1 cellular context compared by ENCODE assay signal in the genomic region with DNA sequence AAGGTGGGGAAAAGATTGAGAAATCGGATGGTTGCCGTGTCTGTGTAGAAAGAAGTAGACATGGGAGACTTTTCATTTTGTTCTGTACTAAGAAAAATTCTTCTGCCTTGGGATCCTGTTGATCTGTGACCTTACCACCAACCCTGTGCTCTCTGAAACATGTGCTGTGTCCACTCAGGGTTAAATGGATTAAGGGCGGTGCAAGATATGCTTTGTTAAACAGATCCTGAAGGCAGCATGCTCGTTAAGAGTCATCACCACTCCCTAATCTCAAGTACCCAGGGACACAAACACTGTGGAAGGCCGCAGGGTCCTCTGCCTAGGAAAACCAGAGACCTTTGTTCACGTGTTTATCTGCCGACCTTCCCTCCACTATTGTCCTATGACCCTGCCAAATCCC.
TF ChIP-seq lines count a peak whose summit lies in the region.
"Not testable (repeated sequence)": the region's sequence is repeated elsewhere in the genome, so short reads cannot be mapped to it uniquely, and the experiment has no call there.

No MANE protein-coding gene starts in this region.

TF ChIP-seq in K562, 482 proteins besides CTCF, POLR2A, EP300 and RAD21 (continued from another document and continues in another):
- TF ChIP-seq, protein P1, sequence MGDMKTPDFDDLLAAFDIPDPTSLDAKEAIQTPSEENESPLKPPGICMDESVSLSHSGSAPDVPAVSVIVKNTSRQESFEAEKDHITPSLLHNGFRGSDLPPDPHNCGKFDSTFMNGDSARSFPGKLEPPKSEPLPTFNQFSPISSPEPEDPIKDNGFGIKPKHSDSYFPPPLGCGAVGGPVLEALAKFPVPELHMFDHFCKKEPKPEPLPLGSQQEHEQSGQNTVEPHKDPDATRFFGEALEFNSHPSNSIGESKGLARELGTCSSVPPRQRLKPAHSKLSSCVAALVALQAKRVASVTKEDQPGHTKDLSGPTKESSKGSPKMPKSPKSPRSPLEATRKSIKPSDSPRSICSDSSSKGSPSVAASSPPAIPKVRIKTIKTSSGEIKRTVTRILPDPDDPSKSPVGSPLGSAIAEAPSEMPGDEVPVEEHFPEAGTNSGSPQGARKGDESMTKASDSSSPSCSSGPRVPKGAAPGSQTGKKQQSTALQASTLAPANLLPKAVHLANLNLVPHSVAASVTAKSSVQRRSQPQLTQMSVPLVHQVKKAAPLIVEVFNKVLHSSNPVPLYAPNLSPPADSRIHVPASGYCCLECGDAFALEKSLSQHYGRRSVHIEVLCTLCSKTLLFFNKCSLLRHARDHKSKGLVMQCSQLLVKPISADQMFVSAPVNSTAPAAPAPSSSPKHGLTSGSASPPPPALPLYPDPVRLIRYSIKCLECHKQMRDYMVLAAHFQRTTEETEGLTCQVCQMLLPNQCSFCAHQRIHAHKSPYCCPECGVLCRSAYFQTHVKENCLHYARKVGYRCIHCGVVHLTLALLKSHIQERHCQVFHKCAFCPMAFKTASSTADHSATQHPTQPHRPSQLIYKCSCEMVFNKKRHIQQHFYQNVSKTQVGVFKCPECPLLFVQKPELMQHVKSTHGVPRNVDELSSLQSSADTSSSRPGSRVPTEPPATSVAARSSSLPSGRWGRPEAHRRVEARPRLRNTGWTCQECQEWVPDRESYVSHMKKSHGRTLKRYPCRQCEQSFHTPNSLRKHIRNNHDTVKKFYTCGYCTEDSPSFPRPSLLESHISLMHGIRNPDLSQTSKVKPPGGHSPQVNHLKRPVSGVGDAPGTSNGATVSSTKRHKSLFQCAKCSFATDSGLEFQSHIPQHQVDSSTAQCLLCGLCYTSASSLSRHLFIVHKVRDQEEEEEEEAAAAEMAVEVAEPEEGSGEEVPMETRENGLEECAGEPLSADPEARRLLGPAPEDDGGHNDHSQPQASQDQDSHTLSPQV (IDR thresholded peaks at IDR 0.05): peak; percentile 81
- TF ChIP-seq CTBP1 (IDR thresholded peaks at IDR 0.05; ENCODE audit: borderline replicate concordance): 0 out of 2 replicates have a peak, but pooled peaks have one; percentile 12
- TF ChIP-seq FOXK2 (conservative IDR thresholded peaks at IDR 0.05 in 1 of 2, IDR thresholded peaks at IDR 0.05 in 1 of 2; ENCODE audit: low read depth in 2 of 2): peak; percentile 34 to 51; a peak in 2 of 4 replicates
- TF ChIP-seq, protein P2, sequence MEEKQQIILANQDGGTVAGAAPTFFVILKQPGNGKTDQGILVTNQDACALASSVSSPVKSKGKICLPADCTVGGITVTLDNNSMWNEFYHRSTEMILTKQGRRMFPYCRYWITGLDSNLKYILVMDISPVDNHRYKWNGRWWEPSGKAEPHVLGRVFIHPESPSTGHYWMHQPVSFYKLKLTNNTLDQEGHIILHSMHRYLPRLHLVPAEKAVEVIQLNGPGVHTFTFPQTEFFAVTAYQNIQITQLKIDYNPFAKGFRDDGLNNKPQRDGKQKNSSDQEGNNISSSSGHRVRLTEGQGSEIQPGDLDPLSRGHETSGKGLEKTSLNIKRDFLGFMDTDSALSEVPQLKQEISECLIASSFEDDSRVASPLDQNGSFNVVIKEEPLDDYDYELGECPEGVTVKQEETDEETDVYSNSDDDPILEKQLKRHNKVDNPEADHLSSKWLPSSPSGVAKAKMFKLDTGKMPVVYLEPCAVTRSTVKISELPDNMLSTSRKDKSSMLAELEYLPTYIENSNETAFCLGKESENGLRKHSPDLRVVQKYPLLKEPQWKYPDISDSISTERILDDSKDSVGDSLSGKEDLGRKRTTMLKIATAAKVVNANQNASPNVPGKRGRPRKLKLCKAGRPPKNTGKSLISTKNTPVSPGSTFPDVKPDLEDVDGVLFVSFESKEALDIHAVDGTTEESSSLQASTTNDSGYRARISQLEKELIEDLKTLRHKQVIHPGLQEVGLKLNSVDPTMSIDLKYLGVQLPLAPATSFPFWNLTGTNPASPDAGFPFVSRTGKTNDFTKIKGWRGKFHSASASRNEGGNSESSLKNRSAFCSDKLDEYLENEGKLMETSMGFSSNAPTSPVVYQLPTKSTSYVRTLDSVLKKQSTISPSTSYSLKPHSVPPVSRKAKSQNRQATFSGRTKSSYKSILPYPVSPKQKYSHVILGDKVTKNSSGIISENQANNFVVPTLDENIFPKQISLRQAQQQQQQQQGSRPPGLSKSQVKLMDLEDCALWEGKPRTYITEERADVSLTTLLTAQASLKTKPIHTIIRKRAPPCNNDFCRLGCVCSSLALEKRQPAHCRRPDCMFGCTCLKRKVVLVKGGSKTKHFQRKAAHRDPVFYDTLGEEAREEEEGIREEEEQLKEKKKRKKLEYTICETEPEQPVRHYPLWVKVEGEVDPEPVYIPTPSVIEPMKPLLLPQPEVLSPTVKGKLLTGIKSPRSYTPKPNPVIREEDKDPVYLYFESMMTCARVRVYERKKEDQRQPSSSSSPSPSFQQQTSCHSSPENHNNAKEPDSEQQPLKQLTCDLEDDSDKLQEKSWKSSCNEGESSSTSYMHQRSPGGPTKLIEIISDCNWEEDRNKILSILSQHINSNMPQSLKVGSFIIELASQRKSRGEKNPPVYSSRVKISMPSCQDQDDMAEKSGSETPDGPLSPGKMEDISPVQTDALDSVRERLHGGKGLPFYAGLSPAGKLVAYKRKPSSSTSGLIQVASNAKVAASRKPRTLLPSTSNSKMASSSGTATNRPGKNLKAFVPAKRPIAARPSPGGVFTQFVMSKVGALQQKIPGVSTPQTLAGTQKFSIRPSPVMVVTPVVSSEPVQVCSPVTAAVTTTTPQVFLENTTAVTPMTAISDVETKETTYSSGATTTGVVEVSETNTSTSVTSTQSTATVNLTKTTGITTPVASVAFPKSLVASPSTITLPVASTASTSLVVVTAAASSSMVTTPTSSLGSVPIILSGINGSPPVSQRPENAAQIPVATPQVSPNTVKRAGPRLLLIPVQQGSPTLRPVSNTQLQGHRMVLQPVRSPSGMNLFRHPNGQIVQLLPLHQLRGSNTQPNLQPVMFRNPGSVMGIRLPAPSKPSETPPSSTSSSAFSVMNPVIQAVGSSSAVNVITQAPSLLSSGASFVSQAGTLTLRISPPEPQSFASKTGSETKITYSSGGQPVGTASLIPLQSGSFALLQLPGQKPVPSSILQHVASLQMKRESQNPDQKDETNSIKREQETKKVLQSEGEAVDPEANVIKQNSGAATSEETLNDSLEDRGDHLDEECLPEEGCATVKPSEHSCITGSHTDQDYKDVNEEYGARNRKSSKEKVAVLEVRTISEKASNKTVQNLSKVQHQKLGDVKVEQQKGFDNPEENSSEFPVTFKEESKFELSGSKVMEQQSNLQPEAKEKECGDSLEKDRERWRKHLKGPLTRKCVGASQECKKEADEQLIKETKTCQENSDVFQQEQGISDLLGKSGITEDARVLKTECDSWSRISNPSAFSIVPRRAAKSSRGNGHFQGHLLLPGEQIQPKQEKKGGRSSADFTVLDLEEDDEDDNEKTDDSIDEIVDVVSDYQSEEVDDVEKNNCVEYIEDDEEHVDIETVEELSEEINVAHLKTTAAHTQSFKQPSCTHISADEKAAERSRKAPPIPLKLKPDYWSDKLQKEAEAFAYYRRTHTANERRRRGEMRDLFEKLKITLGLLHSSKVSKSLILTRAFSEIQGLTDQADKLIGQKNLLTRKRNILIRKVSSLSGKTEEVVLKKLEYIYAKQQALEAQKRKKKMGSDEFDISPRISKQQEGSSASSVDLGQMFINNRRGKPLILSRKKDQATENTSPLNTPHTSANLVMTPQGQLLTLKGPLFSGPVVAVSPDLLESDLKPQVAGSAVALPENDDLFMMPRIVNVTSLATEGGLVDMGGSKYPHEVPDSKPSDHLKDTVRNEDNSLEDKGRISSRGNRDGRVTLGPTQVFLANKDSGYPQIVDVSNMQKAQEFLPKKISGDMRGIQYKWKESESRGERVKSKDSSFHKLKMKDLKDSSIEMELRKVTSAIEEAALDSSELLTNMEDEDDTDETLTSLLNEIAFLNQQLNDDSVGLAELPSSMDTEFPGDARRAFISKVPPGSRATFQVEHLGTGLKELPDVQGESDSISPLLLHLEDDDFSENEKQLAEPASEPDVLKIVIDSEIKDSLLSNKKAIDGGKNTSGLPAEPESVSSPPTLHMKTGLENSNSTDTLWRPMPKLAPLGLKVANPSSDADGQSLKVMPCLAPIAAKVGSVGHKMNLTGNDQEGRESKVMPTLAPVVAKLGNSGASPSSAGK (IDR thresholded peaks at IDR 0.05): peak; percentile 75
- peak in 1 of 2 experiments; percentile 77; a peak in 1 of 4 replicates for TF ChIP-seq HDAC1 (IDR thresholded peaks at IDR 0.05)
- peak; percentile 91 for TF ChIP-seq CBFA2T2 (conservative IDR thresholded peaks at IDR 0.05)
- TF ChIP-seq CBFA2T3 (IDR thresholded peaks at IDR 0.05): peak; percentile 93
- peak; percentile 22; the same call in 1 of the 2 replicates for TF ChIP-seq FOXM1 (IDR thresholded peaks at IDR 0.05; ENCODE audit: low read depth)
- TF ChIP-seq FOXM1 (CRISPR knock-in tag; IDR thresholded peaks at IDR 0.05; ENCODE audit: low read depth): not testable (repeated sequence)
- TF ChIP-seq SMARCA4 (IDR thresholded peaks at IDR 0.05): peak; percentile 75
- peak; percentile 89 for TF ChIP-seq ARID1B (IDR thresholded peaks at IDR 0.05)
- peak; percentile 40; the same call in 1 of the 2 replicates for TF ChIP-seq ZFX (CRISPR knock-in tag; IDR thresholded peaks at IDR 0.05)
- TF ChIP-seq EP400 (IDR thresholded peaks at IDR 0.05): peak; percentile 68
- TF ChIP-seq, protein P3, sequence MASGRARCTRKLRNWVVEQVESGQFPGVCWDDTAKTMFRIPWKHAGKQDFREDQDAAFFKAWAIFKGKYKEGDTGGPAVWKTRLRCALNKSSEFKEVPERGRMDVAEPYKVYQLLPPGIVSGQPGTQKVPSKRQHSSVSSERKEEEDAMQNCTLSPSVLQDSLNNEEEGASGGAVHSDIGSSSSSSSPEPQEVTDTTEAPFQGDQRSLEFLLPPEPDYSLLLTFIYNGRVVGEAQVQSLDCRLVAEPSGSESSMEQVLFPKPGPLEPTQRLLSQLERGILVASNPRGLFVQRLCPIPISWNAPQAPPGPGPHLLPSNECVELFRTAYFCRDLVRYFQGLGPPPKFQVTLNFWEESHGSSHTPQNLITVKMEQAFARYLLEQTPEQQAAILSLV (tag; IDR thresholded peaks at IDR 0.05): 0 out of 2 replicates have a peak, but pooled peaks have one; percentile 12
- 0 out of 2 replicates have a peak, but pooled peaks have one; percentile 15 for TF ChIP-seq FOSL1 (tag; conservative IDR thresholded peaks at IDR 0.05)
- TF ChIP-seq CC2D1A (IDR thresholded peaks at IDR 0.05): peak; percentile 96; the same call in 1 of the 2 replicates
- peak; percentile 54 for TF ChIP-seq NR2C1 (IDR thresholded peaks at IDR 0.05)
- peak; percentile 24; the same call in 1 of the 2 replicates for TF ChIP-seq NR2C1 (tag; IDR thresholded peaks at IDR 0.05)
- peak; percentile 12; the same call in 1 of the 2 replicates for TF ChIP-seq ATF7 (IDR thresholded peaks at IDR 0.05)
- peak; percentile 35; the same call in 1 of the 2 replicates for TF ChIP-seq CXXC5 (CRISPR knock-in tag; IDR thresholded peaks at IDR 0.05)
- TF ChIP-seq GATA2 (CRISPR knock-in tag; IDR thresholded peaks at IDR 0.05): peak; percentile 39; the same call in 1 of the 2 replicates
- peak; percentile 86 for TF ChIP-seq DPF2 (IDR thresholded peaks at IDR 0.05)
- TF ChIP-seq NONO (IDR thresholded peaks at IDR 0.05; ENCODE audit: low read depth in 2 of 2, low read length in 1 of 2): 0 out of 4 replicates have a peak, but pooled peaks of 1 of the 2 experiments have one; percentile 25
- TF ChIP-seq L3MBTL2 (IDR thresholded peaks at IDR 0.05): peak; percentile 73
- peak; percentile 33; the same call in 1 of the 2 replicates for TF ChIP-seq CEBPB (tag; IDR thresholded peaks at IDR 0.05)
- TF ChIP-seq, protein P4, sequence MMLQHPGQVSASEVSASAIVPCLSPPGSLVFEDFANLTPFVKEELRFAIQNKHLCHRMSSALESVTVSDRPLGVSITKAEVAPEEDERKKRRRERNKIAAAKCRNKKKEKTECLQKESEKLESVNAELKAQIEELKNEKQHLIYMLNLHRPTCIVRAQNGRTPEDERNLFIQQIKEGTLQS (IDR thresholded peaks at IDR 0.05): peak; percentile 46; the same call in 1 of the 2 replicates
- TF ChIP-seq, protein P4 (CRISPR knock-in tag; conservative IDR thresholded peaks at IDR 0.05): not testable (repeated sequence)
- TF ChIP-seq MAZ (CRISPR knock-in tag; conservative IDR thresholded peaks at IDR 0.05 in 1 of 2, IDR thresholded peaks at IDR 0.05 in 1 of 2): peak in 1 of 2 experiments; percentile 15; a peak in 1 of 4 replicates
- TF ChIP-seq NFIC (IDR thresholded peaks at IDR 0.05): peak; percentile 74
- peak; percentile 83 for TF ChIP-seq TCF3 (CRISPR knock-in tag; IDR thresholded peaks at IDR 0.05)
- TF ChIP-seq, protein P5, sequence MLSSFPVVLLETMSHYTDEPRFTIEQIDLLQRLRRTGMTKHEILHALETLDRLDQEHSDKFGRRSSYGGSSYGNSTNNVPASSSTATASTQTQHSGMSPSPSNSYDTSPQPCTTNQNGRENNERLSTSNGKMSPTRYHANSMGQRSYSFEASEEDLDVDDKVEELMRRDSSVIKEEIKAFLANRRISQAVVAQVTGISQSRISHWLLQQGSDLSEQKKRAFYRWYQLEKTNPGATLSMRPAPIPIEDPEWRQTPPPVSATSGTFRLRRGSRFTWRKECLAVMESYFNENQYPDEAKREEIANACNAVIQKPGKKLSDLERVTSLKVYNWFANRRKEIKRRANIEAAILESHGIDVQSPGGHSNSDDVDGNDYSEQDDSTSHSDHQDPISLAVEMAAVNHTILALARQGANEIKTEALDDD (IDR thresholded peaks at IDR 0.05): peak; percentile 88
- peak; percentile 19; the same call in 1 of the 2 replicates for TF ChIP-seq ESRRA (IDR thresholded peaks at IDR 0.05; ENCODE audit: borderline replicate concordance, low read depth)
- TF ChIP-seq, protein P6, sequence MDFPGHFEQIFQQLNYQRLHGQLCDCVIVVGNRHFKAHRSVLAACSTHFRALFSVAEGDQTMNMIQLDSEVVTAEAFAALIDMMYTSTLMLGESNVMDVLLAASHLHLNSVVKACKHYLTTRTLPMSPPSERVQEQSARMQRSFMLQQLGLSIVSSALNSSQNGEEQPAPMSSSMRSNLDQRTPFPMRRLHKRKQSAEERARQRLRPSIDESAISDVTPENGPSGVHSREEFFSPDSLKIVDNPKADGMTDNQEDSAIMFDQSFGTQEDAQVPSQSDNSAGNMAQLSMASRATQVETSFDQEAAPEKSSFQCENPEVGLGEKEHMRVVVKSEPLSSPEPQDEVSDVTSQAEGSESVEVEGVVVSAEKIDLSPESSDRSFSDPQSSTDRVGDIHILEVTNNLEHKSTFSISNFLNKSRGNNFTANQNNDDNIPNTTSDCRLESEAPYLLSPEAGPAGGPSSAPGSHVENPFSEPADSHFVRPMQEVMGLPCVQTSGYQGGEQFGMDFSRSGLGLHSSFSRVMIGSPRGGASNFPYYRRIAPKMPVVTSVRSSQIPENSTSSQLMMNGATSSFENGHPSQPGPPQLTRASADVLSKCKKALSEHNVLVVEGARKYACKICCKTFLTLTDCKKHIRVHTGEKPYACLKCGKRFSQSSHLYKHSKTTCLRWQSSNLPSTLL (IDR thresholded peaks at IDR 0.05): peak; percentile 85
- TF ChIP-seq, protein P7, sequence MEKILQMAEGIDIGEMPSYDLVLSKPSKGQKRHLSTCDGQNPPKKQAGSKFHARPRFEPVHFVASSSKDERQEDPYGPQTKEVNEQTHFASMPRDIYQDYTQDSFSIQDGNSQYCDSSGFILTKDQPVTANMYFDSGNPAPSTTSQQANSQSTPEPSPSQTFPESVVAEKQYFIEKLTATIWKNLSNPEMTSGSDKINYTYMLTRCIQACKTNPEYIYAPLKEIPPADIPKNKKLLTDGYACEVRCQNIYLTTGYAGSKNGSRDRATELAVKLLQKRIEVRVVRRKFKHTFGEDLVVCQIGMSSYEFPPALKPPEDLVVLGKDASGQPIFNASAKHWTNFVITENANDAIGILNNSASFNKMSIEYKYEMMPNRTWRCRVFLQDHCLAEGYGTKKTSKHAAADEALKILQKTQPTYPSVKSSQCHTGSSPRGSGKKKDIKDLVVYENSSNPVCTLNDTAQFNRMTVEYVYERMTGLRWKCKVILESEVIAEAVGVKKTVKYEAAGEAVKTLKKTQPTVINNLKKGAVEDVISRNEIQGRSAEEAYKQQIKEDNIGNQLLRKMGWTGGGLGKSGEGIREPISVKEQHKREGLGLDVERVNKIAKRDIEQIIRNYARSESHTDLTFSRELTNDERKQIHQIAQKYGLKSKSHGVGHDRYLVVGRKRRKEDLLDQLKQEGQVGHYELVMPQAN (IDR thresholded peaks at IDR 0.05; ENCODE audit: borderline replicate concordance): peak; percentile 59; the same call in 1 of the 2 replicates
